ENCODE assay signal across 8 cellular contexts in the genomic region with DNA sequence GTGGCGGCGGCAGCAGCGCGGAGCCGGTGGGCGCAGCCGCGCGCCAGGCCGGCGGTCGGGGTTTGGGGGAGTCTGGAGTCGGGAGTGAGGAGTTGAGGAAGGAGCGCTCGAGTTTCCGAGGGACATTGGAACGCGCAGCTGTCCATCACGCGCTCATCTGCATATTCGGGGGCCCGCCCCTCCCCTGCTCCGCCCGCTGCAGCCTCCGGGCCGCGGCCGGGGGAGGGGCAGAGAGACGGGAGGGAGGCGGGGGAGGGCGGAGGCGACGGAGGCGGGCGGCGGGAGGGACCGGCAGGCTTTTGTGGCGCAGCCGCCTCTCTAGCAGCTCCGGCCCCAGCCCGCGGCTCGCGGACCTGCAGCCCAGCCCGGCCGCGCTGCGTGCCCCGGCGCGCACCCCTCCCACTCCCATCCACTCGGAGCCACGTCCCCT. TPM values are rescaled to one million over a fixed set of nuclear protein-coding genes. Genes with fewer than 3 reads are reported as not detected.
DNase-seq lines count a peak whose midpoint lies in the region; ATAC-seq and TF ChIP-seq lines count a peak whose summit lies in the region.

A gene (minus strand): TSS at position 86 of the 430 bp plus-strand sequence. CDS start 264 bp downstream, outside the sequence.

- ATAC-seq in mucosa of descending colon (peak; percentile 93), GM18505 (IDR thresholded peaks at IDR 0.05; ENCODE audit: unreplicated experiment) (no peak), HG03342 (IDR thresholded peaks at IDR 0.05; ENCODE audit: unreplicated experiment) (no peak), HG02610 (IDR thresholded peaks at IDR 0.05; ENCODE audit: unreplicated experiment) (no peak)

- H3K9me3 ChIP-seq in mucosa of descending colon, result no peaks in the 10 kb centered on the region

- H3K36me3 ChIP-seq in mucosa of descending colon (ENCODE audit: low read depth), result no peaks in the 10 kb centered on the region

- H3K4me3 ChIP-seq in epithelial cell of esophagus (ENCODE audit: low read length) (peak within 1 kb of the TSS; percentile 88), mucosa of descending colon (no peak within 1 kb of the TSS)

- TF ChIP-seq CTCF in epithelial cell of esophagus (IDR thresholded peaks at IDR 0.05; ENCODE audit: insufficient read depth, low read depth, low read length, missing control alignments), result no peak
- TF ChIP-seq CTCF in mucosa of descending colon (IDR thresholded peaks at IDR 0.05), result no peak

- TF ChIP-seq POLR2A in GM18505 (IDR thresholded peaks at IDR 0.05; ENCODE audit: borderline replicate concordance, extremely low read depth, insufficient read depth, insufficient read length), result no peak

- peaks cover 6% of the 10 kb centered on the region for H3K4me1 ChIP-seq in mucosa of descending colon (ENCODE audit: low read depth)

- intact Hi-C loops in mucosa of descending colon (cut with DNase I, micrococcal nuclease), result no loop called here

- DNase-seq in ELR (ENCODE audit: low read depth) (peak; percentile 95), NCI-H460 (ENCODE audit: extremely low read depth, low read depth) (peak; percentile 95), epithelial cell of esophagus (ENCODE audit: low read depth) (peak; percentile 98), mucosa of descending colon (peak in 2 of 3 donors; percentile 58 to 67), A172 (ENCODE audit: low spot score) (no peak)

RNA-seq across cellular contexts. Expression of the gene that starts here (rescaled TPM):
- 30.6 and 33.9 TPM in 2 replicates for total RNA-seq in NCI-H460 (2014; rRNA removed; shearing (Covaris generic))
- 72.2 and 73.5 TPM in 2 replicates for polyA plus RNA-seq in NCI-H460 (2014; cell fraction: nucleus; rRNA removed)
- under 1 TPM in 2 of 3 donors, not detected in 1; 0.09 to 0.51 TPM for total RNA-seq in mucosa of descending colon
- total RNA-seq in A172 (2014; rRNA removed; shearing (Covaris generic)), result not detected in 2 replicates

Comparison
In these comparisons a context has a peak if more than half of its experiments do, and no peak if none do; other contexts are left out.
1. RNA of the gene that starts here (total RNA-seq): 30.6 to 33.9 TPM in NCI-H460; 0.09 to 0.51 TPM in mucosa of descending colon and not detected in A172; every median in the first group is over 10 times any median in the second.
2. Peak in DNase-seq and ATAC-seq in mucosa of descending colon; RNA of the gene not detected or under 1 TPM.